1 cellular context compared by ENCODE assay signal in the genomic region with DNA sequence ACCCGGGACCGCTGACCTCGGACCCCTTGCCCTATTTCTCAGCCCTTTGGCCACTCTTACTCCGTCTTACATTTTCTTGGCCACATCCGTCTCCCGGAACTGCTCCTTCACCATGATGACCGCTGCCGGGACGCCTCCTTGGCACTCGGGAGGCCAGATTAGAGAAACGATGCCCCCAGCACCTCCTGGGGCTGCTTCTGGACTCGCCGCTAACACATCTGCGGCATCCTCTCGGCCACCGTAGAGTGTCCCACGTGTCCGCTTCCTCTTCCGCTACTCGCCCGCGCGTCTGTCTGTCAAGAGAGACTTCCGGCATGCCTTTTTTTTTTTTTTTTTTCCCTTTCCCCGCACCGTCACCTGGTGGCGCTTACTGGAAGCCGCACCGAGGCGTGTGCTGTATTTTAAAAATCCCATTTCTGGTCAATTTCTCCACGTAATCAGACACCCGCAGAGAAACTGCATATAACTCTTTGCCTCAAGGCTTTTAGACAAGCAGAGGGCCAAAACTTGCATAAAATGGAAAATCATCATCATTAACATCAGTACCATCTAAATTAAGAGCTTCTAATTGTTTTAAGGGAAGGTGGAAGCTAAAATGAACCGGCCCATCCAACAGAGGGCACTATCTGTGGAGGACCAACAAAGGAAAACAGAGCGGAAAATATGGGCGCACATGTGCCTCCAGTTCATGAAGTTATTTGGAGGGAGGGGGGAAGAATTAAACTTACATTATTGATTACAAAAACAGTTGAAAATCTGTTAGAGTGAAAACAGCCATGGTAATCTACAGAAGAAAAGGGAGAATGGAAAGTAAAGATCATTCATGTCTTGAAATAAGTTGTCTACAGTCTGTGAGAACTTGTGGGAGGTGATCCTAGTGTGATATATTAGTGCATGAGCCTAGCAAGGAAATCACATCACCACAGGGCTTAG.
TF ChIP-seq lines count a peak whose summit lies in the region.

Gene POLR3A, minus strand, starts transcription at position 222 of the 933 bp plus-strand sequence. Its CDS starts 108 bp downstream, at position 114.

TF ChIP-seq in GM12878, 131 proteins besides CTCF, POLR2A, EP300 and RAD21 (continued from another document and continues in another):
- TF ChIP-seq, protein P1, sequence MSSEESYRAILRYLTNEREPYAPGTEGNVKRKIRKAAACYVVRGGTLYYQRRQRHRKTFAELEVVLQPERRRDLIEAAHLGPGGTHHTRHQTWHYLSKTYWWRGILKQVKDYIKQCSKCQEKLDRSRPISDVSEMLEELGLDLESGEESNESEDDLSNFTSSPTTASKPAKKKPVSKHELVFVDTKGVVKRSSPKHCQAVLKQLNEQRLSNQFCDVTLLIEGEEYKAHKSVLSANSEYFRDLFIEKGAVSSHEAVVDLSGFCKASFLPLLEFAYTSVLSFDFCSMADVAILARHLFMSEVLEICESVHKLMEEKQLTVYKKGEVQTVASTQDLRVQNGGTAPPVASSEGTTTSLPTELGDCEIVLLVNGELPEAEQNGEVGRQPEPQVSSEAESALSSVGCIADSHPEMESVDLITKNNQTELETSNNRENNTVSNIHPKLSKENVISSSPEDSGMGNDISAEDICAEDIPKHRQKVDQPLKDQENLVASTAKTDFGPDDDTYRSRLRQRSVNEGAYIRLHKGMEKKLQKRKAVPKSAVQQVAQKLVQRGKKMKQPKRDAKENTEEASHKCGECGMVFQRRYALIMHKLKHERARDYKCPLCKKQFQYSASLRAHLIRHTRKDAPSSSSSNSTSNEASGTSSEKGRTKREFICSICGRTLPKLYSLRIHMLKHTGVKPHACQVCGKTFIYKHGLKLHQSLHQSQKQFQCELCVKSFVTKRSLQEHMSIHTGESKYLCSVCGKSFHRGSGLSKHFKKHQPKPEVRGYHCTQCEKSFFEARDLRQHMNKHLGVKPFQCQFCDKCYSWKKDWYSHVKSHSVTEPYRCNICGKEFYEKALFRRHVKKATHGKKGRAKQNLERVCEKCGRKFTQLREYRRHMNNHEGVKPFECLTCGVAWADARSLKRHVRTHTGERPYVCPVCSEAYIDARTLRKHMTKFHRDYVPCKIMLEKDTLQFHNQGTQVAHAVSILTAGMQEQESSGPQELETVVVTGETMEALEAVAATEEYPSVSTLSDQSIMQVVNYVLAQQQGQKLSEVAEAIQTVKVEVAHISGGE (CRISPR knock-in tag; IDR thresholded peaks at IDR 0.05) = no peak
- peak; percentile 90 for TF ChIP-seq PML (IDR thresholded peaks at IDR 0.05; ENCODE audit: low read length)
- no peak for TF ChIP-seq CUX1 (IDR thresholded peaks at IDR 0.05; ENCODE audit: insufficient replicate concordance, low read depth, low read length)
- TF ChIP-seq IRF4 (IDR thresholded peaks at IDR 0.05; ENCODE audit: low read depth, low read length) = no peak
- no peak for TF ChIP-seq MEF2B (IDR thresholded peaks at IDR 0.05; ENCODE audit: partially characterized antibody, poor library complexity, severe bottlenecking)
- no peak for TF ChIP-seq ZBTB33 (IDR thresholded peaks at IDR 0.05)
- no peak for TF ChIP-seq YBX1 (IDR thresholded peaks at IDR 0.05)
- peak; percentile 86; the same call in 1 of the 2 replicates for TF ChIP-seq ATF3 (IDR thresholded peaks at IDR 0.05; ENCODE audit: borderline replicate concordance, extremely low read depth, low read depth, low read length)
- peak; percentile 43 for TF ChIP-seq SIX5 (IDR thresholded peaks at IDR 0.05; ENCODE audit: low read depth, low read length, severe bottlenecking)
- TF ChIP-seq JUND (IDR thresholded peaks at IDR 0.05; ENCODE audit: low read depth, low read length) = no peak
- TF ChIP-seq, protein P2, sequence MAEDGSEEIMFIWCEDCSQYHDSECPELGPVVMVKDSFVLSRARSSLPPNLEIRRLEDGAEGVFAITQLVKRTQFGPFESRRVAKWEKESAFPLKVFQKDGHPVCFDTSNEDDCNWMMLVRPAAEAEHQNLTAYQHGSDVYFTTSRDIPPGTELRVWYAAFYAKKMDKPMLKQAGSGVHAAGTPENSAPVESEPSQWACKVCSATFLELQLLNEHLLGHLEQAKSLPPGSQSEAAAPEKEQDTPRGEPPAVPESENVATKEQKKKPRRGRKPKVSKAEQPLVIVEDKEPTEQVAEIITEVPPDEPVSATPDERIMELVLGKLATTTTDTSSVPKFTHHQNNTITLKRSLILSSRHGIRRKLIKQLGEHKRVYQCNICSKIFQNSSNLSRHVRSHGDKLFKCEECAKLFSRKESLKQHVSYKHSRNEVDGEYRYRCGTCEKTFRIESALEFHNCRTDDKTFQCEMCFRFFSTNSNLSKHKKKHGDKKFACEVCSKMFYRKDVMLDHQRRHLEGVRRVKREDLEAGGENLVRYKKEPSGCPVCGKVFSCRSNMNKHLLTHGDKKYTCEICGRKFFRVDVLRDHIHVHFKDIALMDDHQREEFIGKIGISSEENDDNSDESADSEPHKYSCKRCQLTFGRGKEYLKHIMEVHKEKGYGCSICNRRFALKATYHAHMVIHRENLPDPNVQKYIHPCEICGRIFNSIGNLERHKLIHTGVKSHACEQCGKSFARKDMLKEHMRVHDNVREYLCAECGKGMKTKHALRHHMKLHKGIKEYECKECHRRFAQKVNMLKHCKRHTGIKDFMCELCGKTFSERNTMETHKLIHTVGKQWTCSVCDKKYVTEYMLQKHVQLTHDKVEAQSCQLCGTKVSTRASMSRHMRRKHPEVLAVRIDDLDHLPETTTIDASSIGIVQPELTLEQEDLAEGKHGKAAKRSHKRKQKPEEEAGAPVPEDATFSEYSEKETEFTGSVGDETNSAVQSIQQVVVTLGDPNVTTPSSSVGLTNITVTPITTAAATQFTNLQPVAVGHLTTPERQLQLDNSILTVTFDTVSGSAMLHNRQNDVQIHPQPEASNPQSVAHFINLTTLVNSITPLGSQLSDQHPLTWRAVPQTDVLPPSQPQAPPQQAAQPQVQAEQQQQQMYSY (CRISPR knock-in tag; IDR thresholded peaks at IDR 0.05) = no peak
- TF ChIP-seq ELK1 (IDR thresholded peaks at IDR 0.05; ENCODE audit: low read depth, low read length) = peak; percentile 67
- no peak for TF ChIP-seq PAX8 (IDR thresholded peaks at IDR 0.05)
- TF ChIP-seq GATAD2B (conservative IDR thresholded peaks at IDR 0.05; ENCODE audit: low read depth) = 0 out of 2 replicates have a peak, but pooled peaks have one; percentile 38
- TF ChIP-seq RUNX3 (IDR thresholded peaks at IDR 0.05; ENCODE audit: low read length) = peak; percentile 81
- TF ChIP-seq MXI1 (IDR thresholded peaks at IDR 0.05; ENCODE audit: low read depth, low read length) = peak; percentile 81
- TF ChIP-seq SMARCA5 (IDR thresholded peaks at IDR 0.05) = no peak; the same call in none of the 2 replicates
- TF ChIP-seq RCOR1 (conservative IDR thresholded peaks at IDR 0.05; ENCODE audit: low read depth, low read length) = no peak
- peak; percentile 99 for TF ChIP-seq PKNOX1 (IDR thresholded peaks at IDR 0.05)
- peak; percentile 41; the same call in 1 of the 2 replicates for TF ChIP-seq SMC3 (IDR thresholded peaks at IDR 0.05; ENCODE audit: borderline replicate concordance, low read length)
- TF ChIP-seq ZBTB4 (CRISPR knock-in tag; IDR thresholded peaks at IDR 0.05) = no peak
- TF ChIP-seq NR2F1 (conservative IDR thresholded peaks at IDR 0.05) = peak; percentile 82
- no peak for TF ChIP-seq RB1 (IDR thresholded peaks at IDR 0.05; ENCODE audit: borderline replicate concordance)
- TF ChIP-seq ZNF384 (IDR thresholded peaks at IDR 0.05; ENCODE audit: borderline replicate concordance, low read depth, low read length) = peak; percentile 100
- TF ChIP-seq POLR2AphosphoS5 (IDR thresholded peaks at IDR 0.05; ENCODE audit: low read length) = peak; percentile 88
- no peak for TF ChIP-seq ZNF207 (IDR thresholded peaks at IDR 0.05; ENCODE audit: borderline replicate concordance)
- peak; percentile 92 for TF ChIP-seq RAD51 (IDR thresholded peaks at IDR 0.05)
- TF ChIP-seq MYB (IDR thresholded peaks at IDR 0.05; ENCODE audit: borderline replicate concordance, low read depth, low read length) = no peak
- TF ChIP-seq TCF12 (IDR thresholded peaks at IDR 0.05; ENCODE audit: low read depth, low read length) = peak; percentile 58; the same call in 1 of the 2 replicates
- TF ChIP-seq HCFC1 (IDR thresholded peaks at IDR 0.05; ENCODE audit: low read length) = peak; percentile 69
- TF ChIP-seq NR2C2 (IDR thresholded peaks at IDR 0.05; ENCODE audit: borderline replicate concordance, control insufficient read depth, insufficient read length, low read depth) = no peak
